8 cellular contexts compared by ENCODE assay signal in genomic region chr15:34342737-34343575, GRCh38. TPM values are rescaled to one million over a fixed set of nuclear protein-coding genes. Genes with fewer than 3 reads are reported as not detected.
DNase-seq lines count a peak whose midpoint lies in the region; ATAC-seq, FAIRE-seq and TF ChIP-seq lines count a peak whose summit lies in the region.

Gene NOP10, minus strand, starts transcription at chr15:34343136. Its CDS starts 63 bp downstream, at chr15:34343073.
Gene NUTM1, plus strand, starts transcription at chr15:34343315. Its CDS starts 382 bp downstream, at chr15:34343697.

- CTCF ChIA-PET in endothelial cell of umbilical vein (lab: Charles Lee), result interaction anchor here (0.6 to 2.3 kb wide), 13 partner anchors 10 to 1476 kb away, joined by 3 to 39 read pairs (median 5); partner anchors contain the start of genes KATNBL1 and LPCAT4

- H3K79me2 ChIP-seq in endothelial cell of umbilical vein (ENCODE audit: control insufficient read depth, insufficient read depth, low read length), result peaks cover 19% of the 10 kb centered on the region

- no peaks in the 10 kb centered on the region for H3K27me3 ChIP-seq in endothelial cell of umbilical vein (ENCODE audit: control insufficient read depth in 2 of 2, insufficient read depth in 2 of 2, low read length in 2 of 2)

- H3K9me3 ChIP-seq in endothelial cell of umbilical vein (replicated peaks; ENCODE audit: control insufficient read depth, insufficient read depth, low read length), result no peaks in the 10 kb centered on the region

- peak within 1 kb of the TSS; percentile 53 for H2AFZ ChIP-seq in endothelial cell of umbilical vein (ENCODE audit: low read depth, low read length)

- peak; percentile 86 for ATAC-seq in GM21381 (IDR thresholded peaks at IDR 0.05; ENCODE audit: unreplicated experiment)

- H3K27ac ChIP-seq in endothelial cell of umbilical vein (ENCODE audit: insufficient read depth, low read depth, low read length), result peak within 1 kb of the TSS; percentile 76

- DNase-seq in D341Med (ENCODE audit: low spot score) (peak; percentile 86), HUDEP-2 (lab: John Stamatoyannopoulos, UW; ENCODE audit: unreplicated experiment in 76 of 76) (peak in 75 of 76 experiments; percentile 41 to 94 (median 88)), NOMO-1 treated with dmso at 0.1 percent for 144 hours (lab: John Stamatoyannopoulos, UW; ENCODE audit: unreplicated experiment) (peak; percentile 80), endothelial cell of umbilical vein (ENCODE audit: low read depth, low spot score) (peak; percentile 94), middle frontal gyrus (ENCODE audit: extremely low spot score, low spot score) (peak; percentile 81)
- peak; percentile 78 for DNase-seq in activated CD8-positive, alpha-beta memory T cell treated with anti-CD3 and anti-CD28 coated beads, Interleukin-2, amount 50 U/mL, for 1 hour (ENCODE audit: extremely low read depth)
- peak; percentile 85 to 89 for DNase-seq in stimulated activated CD8-positive, alpha-beta memory T cell treated with anti-CD3 and anti-CD28 coated beads, Interleukin-2, amount 100 ng/mL, for 1 hour (ENCODE audit: low read depth in 2 of 2)

- peak; percentile 94 for TF ChIP-seq POLR2A in endothelial cell of umbilical vein (IDR thresholded peaks at IDR 0.05; ENCODE audit: low read depth, low read length)

- POLR2A ChIA-PET in endothelial cell of umbilical vein (lab: Charles Lee), result no interaction called here

- intact Hi-C loops in endothelial cell of umbilical vein (cut with micrococcal nuclease), result loop anchor here (1.0 to 10.0 kb wide), 8 partner anchors 24 to 280 kb away; partner anchors contain the start of genes EMC7, GOLGA8A and LPCAT4

- peak; percentile 85 for FAIRE-seq in endothelial cell of umbilical vein (lab: Jason Lieb, UNC)

- H3K9ac ChIP-seq in endothelial cell of umbilical vein (replicated peaks; ENCODE audit: extremely low read depth, insufficient read depth, low read length), result peak within 1 kb of the TSS; percentile 82

- H3K36me3 ChIP-seq in endothelial cell of umbilical vein (ENCODE audit: control insufficient read depth in 2 of 2, extremely low read depth in 1 of 2, insufficient read depth in 2 of 2, low read length in 2 of 2), result peaks cover 0 to 5% of the 10 kb centered on the region in 2 experiments

- H3K4me1 ChIP-seq in endothelial cell of umbilical vein (ENCODE audit: control insufficient read depth, extremely low read depth, insufficient read depth, low read length), result peaks cover 11% of the 10 kb centered on the region

- no peaks in the 10 kb centered on the region for H4K20me1 ChIP-seq in endothelial cell of umbilical vein (replicated peaks; ENCODE audit: control insufficient read depth, extremely low read depth, insufficient read depth, low read length)

- H3K9me1 ChIP-seq in endothelial cell of umbilical vein (replicated peaks; ENCODE audit: control insufficient read depth, extremely low read depth, insufficient read depth, low read length), result no peaks in the 10 kb centered on the region

- BruUV-seq in endothelial cell of umbilical vein (replicated peaks; lab: Mats Ljungman, UMichigan), result no TSS peak

- peak within 1 kb of the TSS; percentile 26 to 89 (median 66) for H3K4me3 ChIP-seq in endothelial cell of umbilical vein (replicated peaks in 1 of 3; ENCODE audit: insufficient read depth in 1 of 3, low read depth in 1 of 3, low read length in 3 of 3)

- dilution Hi-C loops in endothelial cell of umbilical vein (cut with MboI; ENCODE audit: extremely low pct_ligation_motif_present, low sequenced_read_pairs), result no loop called here

- H3K4me2 ChIP-seq in endothelial cell of umbilical vein (ENCODE audit: insufficient read depth, low read length), result peak within 1 kb of the TSS; percentile 83

- peak; percentile 87 to 99 for TF ChIP-seq CTCF in endothelial cell of umbilical vein (IDR thresholded peaks at IDR 0.05; ENCODE audit: extremely low read depth in 1 of 2, insufficient read depth in 1 of 2, low read depth in 1 of 2, low read length in 2 of 2)

TF ChIP-seq in endothelial cell of umbilical vein, 7 proteins besides CTCF, POLR2A, EP300 and RAD21:
- TF ChIP-seq GATA2 (IDR thresholded peaks at IDR 0.05; ENCODE audit: insufficient read depth, insufficient read length, low read depth, low read length), result no peak
- peak; percentile 13 for TF ChIP-seq FOS (IDR thresholded peaks at IDR 0.05; ENCODE audit: borderline replicate concordance, insufficient read depth, low read length)
- TF ChIP-seq MYC (IDR thresholded peaks at IDR 0.05; ENCODE audit: low read depth, low read length), result peak; percentile 33
- peak; percentile 95 for TF ChIP-seq POLR2AphosphoS5 (IDR thresholded peaks at IDR 0.05; ENCODE audit: insufficient read depth, low read depth, low read length)
- TF ChIP-seq, protein P1, sequence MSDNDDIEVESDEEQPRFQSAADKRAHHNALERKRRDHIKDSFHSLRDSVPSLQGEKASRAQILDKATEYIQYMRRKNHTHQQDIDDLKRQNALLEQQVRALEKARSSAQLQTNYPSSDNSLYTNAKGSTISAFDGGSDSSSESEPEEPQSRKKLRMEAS (IDR thresholded peaks at IDR 0.05; ENCODE audit: insufficient read depth, insufficient read length), result peak; percentile 93
- TF ChIP-seq JUN (IDR thresholded peaks at IDR 0.05; ENCODE audit: borderline replicate concordance, insufficient read depth, insufficient read length, low read depth), result no peak

RNA-seq across cellular contexts. Expression of gene NOP10, which starts in this region (rescaled TPM):
- 215 and 225 TPM in 2 replicates for total RNA-seq in endothelial cell of umbilical vein
- 708 and 710 TPM in 2 replicates for polyA plus RNA-seq in endothelial cell of umbilical vein
- polyA plus RNA-seq in endothelial cell of umbilical vein (2011; cell fraction: cytosol; rRNA removed), result 622 and 785 TPM in 2 replicates
- 193 and 217 TPM in 2 replicates for polyA plus RNA-seq in endothelial cell of umbilical vein (2011; cell fraction: nucleus; rRNA removed)
- polyA plus RNA-seq in endothelial cell of umbilical vein (2012), result 280 and 439 TPM in 2 replicates
- polyA minus RNA-seq in endothelial cell of umbilical vein, result 216 and 233 TPM in 2 replicates
- polyA minus RNA-seq in endothelial cell of umbilical vein (2011; cell fraction: cytosol; rRNA and poly(A)+ RNA removed), result 102 TPM
- 29.0 and 45.2 TPM in 2 replicates for polyA minus RNA-seq in endothelial cell of umbilical vein (2011; cell fraction: nucleus; rRNA and poly(A)+ RNA removed)

RNA-seq across cellular contexts. Expression of gene NUTM1, which starts in this region (rescaled TPM):
- total RNA-seq in endothelial cell of umbilical vein, result not detected in 2 replicates
- not detected in 2 replicates for polyA plus RNA-seq in endothelial cell of umbilical vein
- not detected in 2 replicates for polyA plus RNA-seq in endothelial cell of umbilical vein (2011; cell fraction: cytosol; rRNA removed)
- polyA plus RNA-seq in endothelial cell of umbilical vein (2011; cell fraction: nucleus; rRNA removed), result not detected in 2 replicates
- not detected in 2 replicates for polyA plus RNA-seq in endothelial cell of umbilical vein (2012)
- not detected in 2 replicates for polyA minus RNA-seq in endothelial cell of umbilical vein
- not detected for polyA minus RNA-seq in endothelial cell of umbilical vein (2011; cell fraction: cytosol; rRNA and poly(A)+ RNA removed)
- not detected in 2 replicates for polyA minus RNA-seq in endothelial cell of umbilical vein (2011; cell fraction: nucleus; rRNA and poly(A)+ RNA removed)

Comparison
In these comparisons a context has a peak if more than half of its experiments do, and no peak if none do; other contexts are left out.
1. Peak in every context shown above with its lines: DNase-seq, ATAC-seq, H3K4me3 ChIP-seq and H3K27ac ChIP-seq.